ENCODE assay signal across 18 cellular contexts in the genomic region with DNA sequence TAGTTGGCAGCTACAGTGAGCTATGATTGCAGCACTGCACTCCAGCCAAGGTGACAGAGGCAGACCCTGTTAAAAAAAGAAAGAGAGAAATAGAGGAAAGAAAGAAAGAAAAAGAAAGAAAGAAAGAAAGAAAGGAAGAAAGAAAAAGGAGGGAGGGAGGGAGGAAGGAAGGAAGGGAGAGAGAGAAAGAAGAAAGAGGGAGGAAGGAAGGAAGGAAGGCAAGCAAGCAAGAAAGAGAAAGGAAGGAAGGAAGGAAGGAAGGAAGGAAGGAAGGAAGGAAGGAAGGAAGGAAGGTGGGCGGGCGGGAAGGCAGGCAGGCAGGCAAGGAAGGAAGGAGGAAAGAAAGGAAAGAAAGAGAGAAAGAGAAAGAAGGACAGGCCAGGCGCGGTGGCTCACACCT. TPM values are rescaled to one million over a fixed set of nuclear protein-coding genes. Genes with fewer than 3 reads are reported as not detected.
"Had no signal": no experiment of that assay in that cellular context is flagged by ENCODE, and none has a peak within 500 bp of the region (broad histone marks: within the 10 kb centered on the region; RNA-seq: fewer than 3 reads in every experiment).

No MANE protein-coding gene starts in this region.

- H3K27ac ChIP-seq: body of pancreas, coronary artery, gastrocnemius medialis, heart left ventricle, left lung, spleen had no signal

- DNase-seq: activated CD4-positive, alpha-beta T cell treated with anti-CD3 and anti-CD28 coated beads, Interleukin-2, amount 50 U/mL, for 1 hour; activated CD8-positive, alpha-beta memory T cell treated with anti-CD3 and anti-CD28 coated beads, Interleukin-2, amount 50 U/mL, for 4 hours; activated naive CD8-positive, alpha-beta T cell treated with anti-CD3 and anti-CD28 coated beads, Interleukin-2, amount 10 ng/mL, durations not matched to agents 7 days and 5 days; body of pancreas; heart left ventricle; left lung; spleen; stimulated activated CD4-positive, alpha-beta T cell treated with anti-CD3 and anti-CD28 coated beads, Interleukin-4, amount 100 ng/mL, for 4 hours; stimulated activated naive CD4-positive, alpha-beta T cell treated with Interleukin-2 at 50 U/mL for 16 hours; T-helper 1 cell; T1000 had no signal

- H3K36me3 ChIP-seq: gastrocnemius medialis, heart left ventricle, left lung, spleen, thyroid gland had no signal

- H3K4me3 ChIP-seq: body of pancreas had no signal

- H3K27me3 ChIP-seq: thyroid gland had no signal

- H3K9me3 ChIP-seq: body of pancreas, gastrocnemius medialis, heart left ventricle, left lung, spleen, thyroid gland had no signal

- H3K9me3 Mint-ChIP-seq: activated naive CD8-positive, alpha-beta T cell treated with anti-CD3 and anti-CD28 coated beads, Interleukin-2, amount 10 ng/mL, durations not matched to agents 7 days and 5 days; activated T-helper 1 cell treated with anti-CD3 and anti-CD28 coated beads, Interleukin-12 subunit alpha, Interleukin-12 subunit beta, Interleukin-2, Interleukin-4 antibody, amounts not matched to agents 30 ng/mL and 10 ng/mL and 1 ng/mL, durations not matched to agents 14 hours and 24 hours and 36 hours had no signal

- H3K36me3 Mint-ChIP-seq: activated naive CD8-positive, alpha-beta T cell treated with anti-CD3 and anti-CD28 coated beads, Interleukin-2, amount 10 ng/mL, durations not matched to agents 7 days and 5 days had no signal

- H3K27ac Mint-ChIP-seq: activated naive CD8-positive, alpha-beta T cell treated with anti-CD3 and anti-CD28 coated beads, Interleukin-2, amount 10 ng/mL, durations not matched to agents 7 days and 5 days; activated T-helper 1 cell treated with anti-CD3 and anti-CD28 coated beads, Interleukin-12 subunit alpha, Interleukin-12 subunit beta, Interleukin-2, Interleukin-4 antibody, amounts not matched to agents 30 ng/mL and 10 ng/mL and 1 ng/mL, durations not matched to agents 14 hours and 24 hours and 36 hours had no signal

RNA-seq across cellular contexts. Expression of a gene that starts 1.0 kb away (rescaled TPM):
- total RNA-seq: activated naive CD8-positive, alpha-beta T cell treated with anti-CD3 and anti-CD28 coated beads, Interleukin-2, amount 10 ng/mL, durations not matched to agents 7 days and 5 days; activated T-helper 1 cell treated with anti-CD3 and anti-CD28 coated beads, Interleukin-12 subunit alpha, Interleukin-12 subunit beta, Interleukin-2, Interleukin-4 antibody, amounts not matched to agents 30 ng/mL and 10 ng/mL and 1 ng/mL, durations not matched to agents 14 hours and 24 hours and 36 hours; kidney epithelial cell; mononuclear cell; renal cortical epithelial cell; spleen had no signal
